ENCODE assay signal across 38 cellular contexts in the genomic region with DNA sequence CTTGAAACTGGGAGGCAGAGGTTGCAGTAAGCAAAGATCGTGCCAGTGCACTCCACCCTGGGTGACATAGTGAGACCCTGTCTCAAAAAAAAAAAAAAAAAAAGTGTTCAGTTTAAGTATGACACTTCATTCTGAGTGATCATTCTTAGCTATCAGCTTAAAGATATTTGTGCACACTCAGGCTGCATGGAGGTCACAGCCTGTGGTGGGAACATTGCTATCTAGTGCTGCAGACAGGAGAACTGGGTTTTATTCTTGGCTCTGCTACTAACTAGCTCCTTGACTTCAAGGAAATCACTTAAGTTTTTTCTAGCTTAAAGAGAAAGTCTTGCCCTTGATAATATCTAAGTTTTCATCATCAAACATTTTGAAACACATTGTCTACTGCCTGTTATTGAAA.
"Had no signal": no experiment of that assay in that cellular context is flagged by ENCODE, and none has a peak within 500 bp of the region (broad histone marks: within the 10 kb centered on the region; RNA-seq: fewer than 3 reads in every experiment).

No MANE protein-coding gene starts in this region.

- H3K4me3 ChIP-seq: adrenal gland, ascending aorta, body of pancreas, breast epithelium, cardiac muscle cell had no signal

- H3K27me3 Mint-ChIP-seq: activated naive CD4-positive, alpha-beta T cell treated with anti-CD3 and anti-CD28 coated beads, Interleukin-2, amount 10 ng/mL, durations not matched to agents 7 days and 5 days; activated naive CD4-positive, alpha-beta T cell treated with anti-CD3 and anti-CD28 coated beads, Interleukin-2, amount 50 U/mL, for 24 hours; activated naive CD8-positive, alpha-beta T cell; activated naive CD8-positive, alpha-beta T cell treated with anti-CD3 and anti-CD28 coated beads for 36 hours; activated naive CD8-positive, alpha-beta T cell treated with anti-CD3 and anti-CD28 coated beads, Interleukin-2, amount 10 ng/mL, durations not matched to agents 7 days and 5 days; activated naive CD8-positive, alpha-beta T cell treated with anti-CD3 and anti-CD28 coated beads, Interleukin-2, amount 50 U/mL, for 24 hours; activated T-cell treated with anti-CD3 and anti-CD28 coated beads, Interleukin-2, amount 50 U/mL, for 24 hours; activated T-helper 17 cell treated with anti-CD3 and anti-CD28 coated beads, Interleukin-2, amount 50 U/mL, for 72 hours; central memory CD8-positive, alpha-beta T cell had no signal

- DNase-seq: activated effector memory CD4-positive, alpha-beta T cell treated with anti-CD3 and anti-CD28 coated beads, Interleukin-2, amount 50 U/mL, for 16 hours; activated effector memory CD4-positive, alpha-beta T cell treated with Interleukin-2 at 50 U/mL for 16 hours; activated gamma-delta T cell; activated gamma-delta T cell treated with Interleukin-2 at 50 U/mL for 16 hours; activated naive CD4-positive, alpha-beta T cell; activated naive CD4-positive, alpha-beta T cell treated with anti-CD3 and anti-CD28 coated beads for 36 hours; activated naive CD4-positive, alpha-beta T cell treated with anti-CD3 and anti-CD28 coated beads, Interleukin-2, amount 10 ng/mL, durations not matched to agents 7 days and 5 days; activated naive CD4-positive, alpha-beta T cell treated with anti-CD3 and anti-CD28 coated beads, Interleukin-2, amount 50 U/mL, for 16 hours; activated naive CD4-positive, alpha-beta T cell treated with Interleukin-2 at 50 U/mL for 16 hours; activated naive CD8-positive, alpha-beta T cell treated with anti-CD3 and anti-CD28 coated beads for 36 hours; activated naive CD8-positive, alpha-beta T cell treated with anti-CD3 and anti-CD28 coated beads, Interleukin-2, amount 10 ng/mL, durations not matched to agents 7 days and 5 days; activated naive CD8-positive, alpha-beta T cell treated with anti-CD3 and anti-CD28 coated beads, Interleukin-2, amount 50 U/mL, for 24 hours; activated T-cell treated with anti-CD3 and anti-CD28 coated beads, Interleukin-2, amount 50 U/mL, for 1 hour; activated T-cell treated with anti-CD3 and anti-CD28 coated beads, Interleukin-2, amount 50 U/mL, for 24 hours; activated T-cell treated with anti-CD3 and anti-CD28 coated beads, Interleukin-2, amount 50 U/mL, for 4 hours; activated T-cell treated with anti-CD3 and anti-CD28 coated beads, Interleukin-2, amount 50 U/mL, for 48 hours; activated T-cell treated with anti-CD3 and anti-CD28 coated beads, Interleukin-2, amount 50 U/mL, for 72 hours; adrenal gland; amniotic stem cell; amygdala; anterior cingulate cortex; aorta; body of pancreas; brain microvascular endothelial cell; caudate nucleus; central memory CD4-positive, alpha-beta T cell; cerebellar nuclear complex had no signal

- H3K27ac ChIP-seq: adrenal gland, ascending aorta, body of pancreas, brain microvascular endothelial cell, breast epithelium, cardiac muscle cell had no signal

- H3K9me3 Mint-ChIP-seq: activated naive CD4-positive, alpha-beta T cell treated with anti-CD3 and anti-CD28 coated beads, Interleukin-2, amount 50 U/mL, for 24 hours; activated naive CD8-positive, alpha-beta T cell treated with anti-CD3 and anti-CD28 coated beads, Interleukin-2, amount 10 ng/mL, durations not matched to agents 7 days and 5 days; brain had no signal

- H3K4me3 Mint-ChIP-seq: activated naive CD4-positive, alpha-beta T cell treated with anti-CD3 and anti-CD28 coated beads for 36 hours; activated naive CD4-positive, alpha-beta T cell treated with anti-CD3 and anti-CD28 coated beads, Interleukin-2, amount 10 ng/mL, durations not matched to agents 7 days and 5 days; activated naive CD4-positive, alpha-beta T cell treated with anti-CD3 and anti-CD28 coated beads, Interleukin-2, amount 50 U/mL, for 24 hours; activated naive CD8-positive, alpha-beta T cell; activated naive CD8-positive, alpha-beta T cell treated with anti-CD3 and anti-CD28 coated beads for 36 hours; activated naive CD8-positive, alpha-beta T cell treated with anti-CD3 and anti-CD28 coated beads, Interleukin-2, amount 10 ng/mL, durations not matched to agents 7 days and 5 days; activated naive CD8-positive, alpha-beta T cell treated with anti-CD3 and anti-CD28 coated beads, Interleukin-2, amount 50 U/mL, for 24 hours; activated T-cell treated with anti-CD3 and anti-CD28 coated beads, Interleukin-2, amount 50 U/mL, for 24 hours; activated T-cell treated with anti-CD3 and anti-CD28 coated beads, Interleukin-2, amount 50 U/mL, for 4 hours; activated T-cell treated with anti-CD3 and anti-CD28 coated beads, Interleukin-2, amount 50 U/mL, for 72 hours; activated T-helper 1 cell treated with anti-CD3 and anti-CD28 coated beads, Interleukin-12 subunit alpha, Interleukin-12 subunit beta, Interleukin-2, Interleukin-4 antibody, amounts not matched to agents 30 ng/mL and 10 ng/mL and 1 ng/mL, durations not matched to agents 14 hours and 24 hours and 36 hours; activated T-helper 17 cell treated with anti-CD3 and anti-CD28 coated beads, Interleukin-2, amount 50 U/mL, for 72 hours; brain; central memory CD8-positive, alpha-beta T cell had no signal

- H3K9me3 ChIP-seq: ascending aorta, body of pancreas, breast epithelium had no signal

- H3K36me3 ChIP-seq: adrenal gland, ascending aorta, brain microvascular endothelial cell, breast epithelium, cardiac muscle cell had no signal

- H3K27ac Mint-ChIP-seq: activated naive CD4-positive, alpha-beta T cell treated with anti-CD3 and anti-CD28 coated beads for 36 hours; activated naive CD4-positive, alpha-beta T cell treated with anti-CD3 and anti-CD28 coated beads, Interleukin-2, amount 10 ng/mL, durations not matched to agents 7 days and 5 days; activated naive CD4-positive, alpha-beta T cell treated with anti-CD3 and anti-CD28 coated beads, Interleukin-2, amount 50 U/mL, for 24 hours; activated naive CD4-positive, alpha-beta T cell treated with anti-CD3 and anti-CD28 coated beads, Interleukin-2, amount 50 U/mL, for 72 hours; activated naive CD8-positive, alpha-beta T cell; activated naive CD8-positive, alpha-beta T cell treated with anti-CD3 and anti-CD28 coated beads for 36 hours; activated naive CD8-positive, alpha-beta T cell treated with anti-CD3 and anti-CD28 coated beads, Interleukin-2, amount 10 ng/mL, durations not matched to agents 7 days and 5 days; activated naive CD8-positive, alpha-beta T cell treated with anti-CD3 and anti-CD28 coated beads, Interleukin-2, amount 50 U/mL, for 24 hours; activated T-cell treated with anti-CD3 and anti-CD28 coated beads, Interleukin-2, amount 50 U/mL, for 24 hours; activated T-cell treated with anti-CD3 and anti-CD28 coated beads, Interleukin-2, amount 50 U/mL, for 72 hours; activated T-helper 1 cell treated with anti-CD3 and anti-CD28 coated beads, Interleukin-12 subunit alpha, Interleukin-12 subunit beta, Interleukin-2, Interleukin-4 antibody, amounts not matched to agents 30 ng/mL and 10 ng/mL and 1 ng/mL, durations not matched to agents 14 hours and 24 hours and 36 hours; activated T-helper 17 cell treated with anti-CD3 and anti-CD28 coated beads, Interleukin-2, amount 50 U/mL, for 72 hours; activated T-helper 2 cell treated with anti-CD3 and anti-CD28 coated beads, Interferon-gamma antibody, Interleukin-2, Interleukin-4, amounts not matched to agents 10 μg/mL and 5 μg/mL and 100 μg/mL, durations not matched to agents 14 hours and 24 hours and 36 hours; brain had no signal

- H3K36me3 Mint-ChIP-seq: activated naive CD4-positive, alpha-beta T cell treated with anti-CD3 and anti-CD28 coated beads, Interleukin-2, amount 10 ng/mL, durations not matched to agents 7 days and 5 days; activated naive CD4-positive, alpha-beta T cell treated with anti-CD3 and anti-CD28 coated beads, Interleukin-2, amount 50 U/mL, for 24 hours; activated naive CD4-positive, alpha-beta T cell treated with anti-CD3 and anti-CD28 coated beads, Interleukin-2, amount 50 U/mL, for 72 hours; activated naive CD8-positive, alpha-beta T cell; activated naive CD8-positive, alpha-beta T cell treated with anti-CD3 and anti-CD28 coated beads for 36 hours; activated naive CD8-positive, alpha-beta T cell treated with anti-CD3 and anti-CD28 coated beads, Interleukin-2, amount 10 ng/mL, durations not matched to agents 7 days and 5 days; brain had no signal

- H3K4me1 Mint-ChIP-seq: activated naive CD4-positive, alpha-beta T cell treated with anti-CD3 and anti-CD28 coated beads, Interleukin-2, amount 10 ng/mL, durations not matched to agents 7 days and 5 days; activated naive CD4-positive, alpha-beta T cell treated with anti-CD3 and anti-CD28 coated beads, Interleukin-2, amount 50 U/mL, for 24 hours; activated naive CD8-positive, alpha-beta T cell treated with anti-CD3 and anti-CD28 coated beads for 36 hours; activated naive CD8-positive, alpha-beta T cell treated with anti-CD3 and anti-CD28 coated beads, Interleukin-2, amount 10 ng/mL, durations not matched to agents 7 days and 5 days; activated naive CD8-positive, alpha-beta T cell treated with anti-CD3 and anti-CD28 coated beads, Interleukin-2, amount 50 U/mL, for 24 hours; activated T-helper 17 cell treated with anti-CD3 and anti-CD28 coated beads, Interleukin-2, amount 50 U/mL, for 72 hours; brain; central memory CD8-positive, alpha-beta T cell had no signal

- H3K27me3 ChIP-seq: adrenal gland, ascending aorta, body of pancreas, brain microvascular endothelial cell, breast epithelium, cardiac muscle cell had no signal

- H3K4me1 ChIP-seq: adrenal gland, ascending aorta, body of pancreas, breast epithelium had no signal
